ENCODE assay signal across 8 cellular contexts in genomic region chr1:87331319-87332269, GRCh38. TPM values are rescaled to one million over a fixed set of nuclear protein-coding genes. Genes with fewer than 3 reads are reported as not detected.
A peak's percentile ranks its signal among the peaks of the same experiment; 100 is the strongest.
DNase-seq lines count a peak whose midpoint lies in the region; ATAC-seq, FAIRE-seq and TF ChIP-seq lines count a peak whose summit lies in the region.

No MANE protein-coding gene starts in this region.

- no peak for TF ChIP-seq EP300 in HepG2 (IDR thresholded peaks at IDR 0.05; ENCODE audit: low read depth in 2 of 2, low read length in 2 of 2)
- no peak for TF ChIP-seq EP300 in HepG2 (CRISPR knock-in tag; IDR thresholded peaks at IDR 0.05; ENCODE audit: borderline replicate concordance)

- peak overlapping the region; percentile 94 for H3K4me2 ChIP-seq in HepG2 (ENCODE audit: low read depth, low read length)

- H3K9me3 ChIP-seq in duodenal mucosa (ENCODE audit: control insufficient read depth in 1 of 2, low read length in 2 of 2), result no peaks in the 10 kb centered on the region
- no peaks in the 10 kb centered on the region for H3K9me3 ChIP-seq in HepG2 (ENCODE audit: low read length)

- TF ChIP-seq RAD21 in HepG2 (CRISPR knock-in tag; IDR thresholded peaks at IDR 0.05), result no peak; the same call in 1 of the 2 replicates

- no TSS peak for BruUV-seq in HepG2 (replicated peaks; lab: Mats Ljungman, UMichigan)

- POLR2A ChIA-PET in HepG2 (lab: Yijun Ruan, JAX), result interaction anchor here (1.0 to 2.5 kb wide), 3 partner anchors 464 to 844 kb away, joined by 3 to 14 read pairs (median 4); no protein-coding TSS in a partner anchor

- in situ Hi-C loops in HepG2 (cut with HindIII; ENCODE audit: extremely low pct_ligation_motif_present, low pct_unique_long_range_greater_than_20kb), result loop anchor here (25.0 kb wide), 1 partner anchor 631 kb away; no protein-coding TSS in a partner anchor

- CTCF ChIA-PET in HepG2 (lab: Yijun Ruan, JAX; ENCODE audit: low intra/inter-chr PET ratio, low total read pairs), result no interaction called here

- H3K36me3 ChIP-seq in duodenal mucosa (ENCODE audit: control insufficient read depth in 1 of 2, insufficient read depth in 2 of 2, low read length in 2 of 2) (no peaks in the 10 kb centered on the region), HepG2 (replicated peaks in 1 of 2; ENCODE audit: control insufficient read depth in 1 of 2, insufficient read depth in 2 of 2, low read length in 2 of 2) (no peaks in the 10 kb centered on the region; a peak in 1 of 5 replicates)

- TF ChIP-seq POLR2A in HepG2 (IDR thresholded peaks at IDR 0.05; ENCODE audit: insufficient read depth in 1 of 2, low read depth in 2 of 2, low read length in 2 of 2), result no peak; a peak in 2 of 4 replicates

- peak; percentile 58 for FAIRE-seq in HepG2 (lab: Jason Lieb, UNC)

- no peak overlapping the region for H2AFZ ChIP-seq in HepG2 (ENCODE audit: low read length)

- TF ChIP-seq CTCF in HepG2 (CRISPR knock-in tag; IDR thresholded peaks at IDR 0.05), result peak; percentile 24

- ATAC-seq in HepG2 (peak; percentile 21), HG02973 (IDR thresholded peaks at IDR 0.05; ENCODE audit: unreplicated experiment) (no peak)

- peaks cover 10% of the 10 kb centered on the region; the same call in 1 of the 2 replicates for H4K20me1 ChIP-seq in HepG2 (ENCODE audit: insufficient read depth, low read length)

- peak overlapping the region; percentile 65 to 83 for H3K9ac ChIP-seq in duodenal mucosa (ENCODE audit: low read depth in 1 of 2, low read length in 2 of 2)
- peak overlapping the region; percentile 49; the same call in 1 of the 2 replicates for H3K9ac ChIP-seq in HepG2 (ENCODE audit: insufficient read depth, low read depth, low read length)

- H3K4me1 ChIP-seq in duodenal mucosa (ENCODE audit: control insufficient read depth in 1 of 2, insufficient read depth in 2 of 2, low read length in 2 of 2) (peaks cover 42 to 45% of the 10 kb centered on the region in 2 donors), HepG2 (ENCODE audit: insufficient read depth, low read length) (peaks cover 49% of the 10 kb centered on the region)

- intact Hi-C loops in HepG2 (cut with micrococcal nuclease; ENCODE audit: unreplicated experiment), result loop anchor here (5.0 kb wide), 1 partner anchor 456 kb away; no protein-coding TSS in a partner anchor

- H3K27me3 ChIP-seq in duodenal mucosa (ENCODE audit: control insufficient read depth in 1 of 2, insufficient read depth in 2 of 2, low read length in 2 of 2) (no peaks in the 10 kb centered on the region), HepG2 (ENCODE audit: control insufficient read depth in 1 of 2, insufficient read depth in 2 of 2, low read length in 2 of 2) (peaks cover 0 to 6% of the 10 kb centered on the region in 2 experiments; a peak in 2 of 5 replicates)

- DNase-seq in DMS79 treated with DMSO at 0.1 percent for 48 hours (lab: John Stamatoyannopoulos, UW), result peak; percentile 75
- peak; percentile 37 for DNase-seq in H4 (ENCODE audit: low spot score)
- DNase-seq in NCI-H2227 treated with DMSO at 0.1 percent for 48 hours (lab: John Stamatoyannopoulos, UW), result peak; percentile 69
- peak; percentile 69 for DNase-seq in activated CD4-positive, alpha-beta T cell treated with anti-CD3 and anti-CD28 coated beads, Interleukin-2, amount 50 U/mL, for 1 hour
- DNase-seq in HepG2 (ENCODE audit: low spot score), result peak; percentile 55
- peak; percentile 48 for DNase-seq in stimulated activated CD4-positive, alpha-beta T cell treated with anti-CD3 and anti-CD28 coated beads, Interleukin-4, amount 100 ng/mL, for 24 hours

- peak overlapping the region; percentile 76 for H3K27ac ChIP-seq in duodenal mucosa (ENCODE audit: low read depth, low read length)
- peak overlapping the region; percentile 63 for H3K27ac ChIP-seq in HepG2 (ENCODE audit: extremely low read length, insufficient read depth, low read length)

- H3K79me2 ChIP-seq in HepG2 (ENCODE audit: insufficient read depth, low read length), result peaks cover 19% of the 10 kb centered on the region

- WGBS in HepG2 (ENCODE audit: low lambda C conversion rate), result 6% methylated on average over 53 of the region's 67 CpGs

- H3K4me3 ChIP-seq in duodenal mucosa (ENCODE audit: low read depth in 1 of 2, low read length in 2 of 2) (peak overlapping the region; percentile 82 to 88), HepG2 (replicated peaks in 1 of 3; ENCODE audit: insufficient read depth in 1 of 3, low read depth in 2 of 3, low read length in 3 of 3) (peak overlapping the region; percentile 67 to 87 (median 80))

TF ChIP-seq in HepG2, 621 proteins besides CTCF, POLR2A, EP300 and RAD21 (continues in another document):
- peak; percentile 45; the same call in 1 of the 2 replicates for TF ChIP-seq KDM2A (CRISPR knock-in tag; IDR thresholded peaks at IDR 0.05; ENCODE audit: borderline replicate concordance, low read depth)
- TF ChIP-seq PCBP1 (IDR thresholded peaks at IDR 0.05; ENCODE audit: borderline replicate concordance, low read depth, low read length), result peak; percentile 64; the same call in 1 of the 2 replicates
- TF ChIP-seq HNF1A (IDR thresholded peaks at IDR 0.05; ENCODE audit: low read depth), result no peak
- TF ChIP-seq HNF1A (CRISPR knock-in tag; IDR thresholded peaks at IDR 0.05; ENCODE audit: borderline replicate concordance), result peak; percentile 36; the same call in 1 of the 2 replicates
- 0 out of 2 replicates have a peak, but pooled peaks have one; percentile 79 for TF ChIP-seq ZNF251 (CRISPR knock-in tag; IDR thresholded peaks at IDR 0.05)
- no peak for TF ChIP-seq PITX1 (CRISPR knock-in tag; IDR thresholded peaks at IDR 0.05)
- no peak for TF ChIP-seq THAP11 (CRISPR knock-in tag; IDR thresholded peaks at IDR 0.05)
- TF ChIP-seq DNMT3B (CRISPR knock-in tag; conservative IDR thresholded peaks at IDR 0.05), result no peak
- TF ChIP-seq NR2F1 (CRISPR knock-in tag; IDR thresholded peaks at IDR 0.05), result no peak
- TF ChIP-seq MYPOP (CRISPR knock-in tag; IDR thresholded peaks at IDR 0.05), result peak; percentile 26; the same call in 1 of the 2 replicates

RNA-seq across cellular contexts. Expression of gene LMO4, which starts 2.9 kb away (rescaled TPM):
- 28.2 and 33.9 TPM in 2 replicates for total RNA-seq in H4 (2014; rRNA removed; shearing (Covaris generic))
- 18.2 and 19.3 TPM in 2 replicates for total RNA-seq in HepG2 (2016; rRNA removed; fragmentation: Illumina TruSeq; extraction: Trizol)
- total RNA-seq in HepG2 (2016; cell fraction: cytosol; rRNA removed; fragmentation: Illumina TruSeq; extraction: Trizol; ENCODE audit: low read depth), result 17.4 and 17.9 TPM in 2 replicates
- total RNA-seq in HepG2 (2016; cell fraction: insoluble cytoplasmic fraction; rRNA removed; fragmentation: Illumina TruSeq; extraction: Trizol), result 16.4 and 19.6 TPM in 2 replicates
- 33.7 and 34.0 TPM in 2 replicates for total RNA-seq in HepG2 (2016; cell fraction: membrane; rRNA removed; fragmentation: Illumina TruSeq; extraction: Trizol)
- 10.8 and 11.3 TPM in 2 replicates for total RNA-seq in HepG2 (2016; cell fraction: nucleus; rRNA removed; fragmentation: Illumina TruSeq; extraction: Trizol)
- polyA plus RNA-seq in HepG2 (2011; rRNA removed), result 49.9 and 51.8 TPM in 2 replicates
- 37.6 and 48.6 TPM in 2 replicates for polyA plus RNA-seq in HepG2 (2011; cell fraction: cytosol; rRNA removed)
- polyA plus RNA-seq in HepG2 (2011; cell fraction: nucleus; rRNA removed), result 23.7 and 30.8 TPM in 2 replicates
- 28.8 and 41.3 TPM in 2 replicates for polyA plus RNA-seq in HepG2 (2012)
- polyA plus RNA-seq in HepG2 (2016; cell fraction: cytosol; fragmentation: Illumina TruSeq; extraction: Trizol; ENCODE audit: low read depth), result 23.6 and 24.2 TPM in 2 replicates
- polyA plus RNA-seq in HepG2 (2016; cell fraction: insoluble cytoplasmic fraction; fragmentation: Illumina TruSeq; extraction: Trizol; ENCODE audit: low read depth), result 25.7 and 27.6 TPM in 2 replicates
- polyA plus RNA-seq in HepG2 (2016; cell fraction: membrane; fragmentation: Illumina TruSeq; extraction: Trizol; ENCODE audit: low read depth), result 39.0 and 39.5 TPM in 2 replicates
- 21.2 and 23.4 TPM in 2 replicates for polyA plus RNA-seq in HepG2 (2016; cell fraction: nucleus; fragmentation: Illumina TruSeq; extraction: Trizol; ENCODE audit: insufficient read depth, low read depth)
- 23.9 and 48.3 TPM in 2 replicates for polyA minus RNA-seq in HepG2 (2011; rRNA and poly(A)+ RNA removed; ENCODE audit: low replicate concordance)
- polyA minus RNA-seq in HepG2 (2011; cell fraction: cytosol; rRNA and poly(A)+ RNA removed), result 14.4 and 15.8 TPM in 2 replicates
- polyA minus RNA-seq in HepG2 (2011; cell fraction: nucleus; rRNA and poly(A)+ RNA removed), result 25.0 and 28.3 TPM in 2 replicates
